1 cellular context compared by ENCODE assay signal in genomic region chr3:9704343-9705322, GRCh38.
TF ChIP-seq lines count a peak whose summit lies in the region.

No MANE protein-coding gene starts in this region.

TF ChIP-seq in HEK293, 187 proteins besides CTCF, POLR2A, EP300 and RAD21 (continued from another document):
- peak; percentile 74 for TF ChIP-seq PRDM10 (tag by site-specific recombination; IDR thresholded peaks at IDR 0.05)
- TF ChIP-seq ZXDB (tag by site-specific recombination; IDR thresholded peaks at IDR 0.05): no peak
- TF ChIP-seq ZBTB11 (tag by site-specific recombination; conservative IDR thresholded peaks at IDR 0.05; ENCODE audit: low read depth): peak; percentile 60
- peak; percentile 70 for TF ChIP-seq ZSCAN30 (tag by site-specific recombination; IDR thresholded peaks at IDR 0.05)
- TF ChIP-seq, protein P1, sequence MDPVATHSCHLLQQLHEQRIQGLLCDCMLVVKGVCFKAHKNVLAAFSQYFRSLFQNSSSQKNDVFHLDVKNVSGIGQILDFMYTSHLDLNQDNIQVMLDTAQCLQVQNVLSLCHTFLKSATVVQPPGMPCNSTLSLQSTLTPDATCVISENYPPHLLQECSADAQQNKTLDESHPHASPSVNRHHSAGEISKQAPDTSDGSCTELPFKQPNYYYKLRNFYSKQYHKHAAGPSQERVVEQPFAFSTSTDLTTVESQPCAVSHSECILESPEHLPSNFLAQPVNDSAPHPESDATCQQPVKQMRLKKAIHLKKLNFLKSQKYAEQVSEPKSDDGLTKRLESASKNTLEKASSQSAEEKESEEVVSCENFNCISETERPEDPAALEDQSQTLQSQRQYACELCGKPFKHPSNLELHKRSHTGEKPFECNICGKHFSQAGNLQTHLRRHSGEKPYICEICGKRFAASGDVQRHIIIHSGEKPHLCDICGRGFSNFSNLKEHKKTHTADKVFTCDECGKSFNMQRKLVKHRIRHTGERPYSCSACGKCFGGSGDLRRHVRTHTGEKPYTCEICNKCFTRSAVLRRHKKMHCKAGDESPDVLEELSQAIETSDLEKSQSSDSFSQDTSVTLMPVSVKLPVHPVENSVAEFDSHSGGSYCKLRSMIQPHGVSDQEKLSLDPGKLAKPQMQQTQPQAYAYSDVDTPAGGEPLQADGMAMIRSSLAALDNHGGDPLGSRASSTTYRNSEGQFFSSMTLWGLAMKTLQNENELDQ (tag by site-specific recombination; IDR thresholded peaks at IDR 0.05; ENCODE audit: low read depth): no peak
- TF ChIP-seq ZNF777 (tag by site-specific recombination; IDR thresholded peaks at IDR 0.05; ENCODE audit: borderline replicate concordance): 0 out of 2 replicates have a peak, but pooled peaks have one; percentile 6
- TF ChIP-seq TRIM28 (IDR thresholded peaks at IDR 0.05; ENCODE audit: borderline replicate concordance, low read length): no peak
- TF ChIP-seq ZNF473 (tag by site-specific recombination; IDR thresholded peaks at IDR 0.05): no peak
- TF ChIP-seq ZFHX2 (tag by site-specific recombination; conservative IDR thresholded peaks at IDR 0.05): peak; percentile 58
- TF ChIP-seq ZNF157 (tag by site-specific recombination; IDR thresholded peaks at IDR 0.05): no peak
- 0 out of 2 replicates have a peak, but pooled peaks have one; percentile 28 for TF ChIP-seq ZNF629 (tag by site-specific recombination; IDR thresholded peaks at IDR 0.05)
- no peak for TF ChIP-seq ZNF521 (tag by site-specific recombination; IDR thresholded peaks at IDR 0.05)
- peak; percentile 77 for TF ChIP-seq SP3 (tag by site-specific recombination; IDR thresholded peaks at IDR 0.05)
- TF ChIP-seq ZNF335 (tag by site-specific recombination; conservative IDR thresholded peaks at IDR 0.05): peak; percentile 41
- peak; percentile 63; the same call in 1 of the 2 replicates for TF ChIP-seq ZFP69B (tag by site-specific recombination; IDR thresholded peaks at IDR 0.05)
- TF ChIP-seq KLF1 (tag by site-specific recombination; IDR thresholded peaks at IDR 0.05): peak; percentile 81
- TF ChIP-seq ZNF423 (tag by site-specific recombination; IDR thresholded peaks at IDR 0.05): 0 out of 2 replicates have a peak, but pooled peaks have one; percentile 34
- TF ChIP-seq ZBTB17 (tag by site-specific recombination; IDR thresholded peaks at IDR 0.05): peak; percentile 56
- TF ChIP-seq, protein P2, sequence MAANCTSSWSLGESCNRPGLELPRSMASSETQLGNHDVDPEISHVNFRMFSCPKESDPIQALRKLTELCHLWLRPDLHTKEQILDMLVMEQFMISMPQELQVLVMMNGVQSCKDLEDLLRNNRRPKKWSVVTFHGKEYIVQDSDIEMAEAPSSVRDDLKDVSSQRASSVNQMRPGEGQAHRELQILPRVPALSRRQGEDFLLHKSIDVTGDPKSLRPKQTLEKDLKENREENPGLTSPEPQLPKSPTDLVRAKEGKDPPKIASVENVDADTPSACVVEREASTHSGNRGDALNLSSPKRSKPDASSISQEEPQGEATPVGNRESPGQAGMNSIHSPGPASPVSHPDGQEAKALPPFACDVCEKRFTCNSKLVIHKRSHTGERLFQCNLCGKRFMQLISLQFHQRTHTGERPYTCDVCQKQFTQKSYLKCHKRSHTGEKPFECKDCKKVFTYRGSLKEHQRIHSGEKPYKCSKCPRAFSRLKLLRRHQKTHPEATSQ (tag by site-specific recombination; IDR thresholded peaks at IDR 0.05): no peak
- 0 out of 2 replicates have a peak, but pooled peaks have one; percentile 73 for TF ChIP-seq HOXA7 (CRISPR knock-in tag; IDR thresholded peaks at IDR 0.05; ENCODE audit: borderline replicate concordance)
- TF ChIP-seq ZNF398 (tag by site-specific recombination; IDR thresholded peaks at IDR 0.05): peak; percentile 98
- TF ChIP-seq ZNF174 (tag by site-specific recombination; IDR thresholded peaks at IDR 0.05): no peak
- no peak for TF ChIP-seq MEIS1 (CRISPR knock-in tag; IDR thresholded peaks at IDR 0.05; ENCODE audit: borderline replicate concordance)
- TF ChIP-seq GLIS1 (tag by site-specific recombination; IDR thresholded peaks at IDR 0.05): peak; percentile 64
- TF ChIP-seq EGR2 (tag by site-specific recombination; IDR thresholded peaks at IDR 0.05; ENCODE audit: low read depth): peak; percentile 58
- no peak; the same call in 1 of the 2 replicates for TF ChIP-seq KLF8 (tag by site-specific recombination; IDR thresholded peaks at IDR 0.05)
- peak; percentile 100 for TF ChIP-seq REST (tag by site-specific recombination; IDR thresholded peaks at IDR 0.05)
- peak; percentile 53; the same call in 1 of the 2 replicates for TF ChIP-seq KLF10 (tag by site-specific recombination; IDR thresholded peaks at IDR 0.05)
- TF ChIP-seq PRDM1 (tag by site-specific recombination; IDR thresholded peaks at IDR 0.05): no peak
- TF ChIP-seq ZNF274 (IDR thresholded peaks at IDR 0.05; ENCODE audit: low read length): no peak
- no peak for TF ChIP-seq ZNF274 (tag by site-specific recombination; IDR thresholded peaks at IDR 0.05; ENCODE audit: borderline replicate concordance)
- peak; percentile 46; the same call in 1 of the 2 replicates for TF ChIP-seq ZBTB20 (tag by site-specific recombination; IDR thresholded peaks at IDR 0.05)
- TF ChIP-seq, protein P3, sequence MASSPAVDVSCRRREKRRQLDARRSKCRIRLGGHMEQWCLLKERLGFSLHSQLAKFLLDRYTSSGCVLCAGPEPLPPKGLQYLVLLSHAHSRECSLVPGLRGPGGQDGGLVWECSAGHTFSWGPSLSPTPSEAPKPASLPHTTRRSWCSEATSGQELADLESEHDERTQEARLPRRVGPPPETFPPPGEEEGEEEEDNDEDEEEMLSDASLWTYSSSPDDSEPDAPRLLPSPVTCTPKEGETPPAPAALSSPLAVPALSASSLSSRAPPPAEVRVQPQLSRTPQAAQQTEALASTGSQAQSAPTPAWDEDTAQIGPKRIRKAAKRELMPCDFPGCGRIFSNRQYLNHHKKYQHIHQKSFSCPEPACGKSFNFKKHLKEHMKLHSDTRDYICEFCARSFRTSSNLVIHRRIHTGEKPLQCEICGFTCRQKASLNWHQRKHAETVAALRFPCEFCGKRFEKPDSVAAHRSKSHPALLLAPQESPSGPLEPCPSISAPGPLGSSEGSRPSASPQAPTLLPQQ (tag by site-specific recombination; IDR thresholded peaks at IDR 0.05): peak; percentile 31; the same call in 1 of the 2 replicates
